ENCODE assay signal across 31 cellular contexts in the genomic region with DNA sequence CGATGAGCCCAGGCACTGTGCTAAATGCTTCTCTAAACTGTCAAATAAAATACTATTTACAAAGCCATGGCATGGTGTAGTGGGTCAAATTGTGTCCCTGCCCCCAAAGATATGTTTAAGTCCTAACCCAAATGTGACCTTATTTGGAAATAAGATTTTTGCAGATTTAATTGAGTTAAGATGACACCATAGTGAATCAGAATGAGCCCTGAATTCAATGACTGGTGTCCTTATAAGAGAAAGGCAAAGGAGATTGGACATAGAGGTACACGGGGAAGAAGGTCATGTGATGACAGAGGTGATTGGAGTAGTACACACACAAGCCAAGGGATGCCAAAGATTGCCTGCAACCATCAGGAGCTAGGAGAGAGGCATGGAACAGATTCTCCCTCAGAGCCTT.
"Had no signal": no experiment of that assay in that cellular context is flagged by ENCODE, and none has a peak within 500 bp of the region (broad histone marks: within the 10 kb centered on the region; RNA-seq: fewer than 3 reads in every experiment).

No MANE protein-coding gene starts in this region.

- H3K4me1 Mint-ChIP-seq: activated CD4-positive, alpha-beta T cell treated with anti-CD3 and anti-CD28 coated beads, Interleukin-2, amount 10 ng/mL, durations not matched to agents 7 days and 5 days had no signal

- ATAC-seq: activated CD8-positive, alpha-beta T cell treated with anti-CD3 and anti-CD28 coated beads, Interleukin-2, amount 10 ng/mL, durations not matched to agents 7 days and 5 days; activated naive CD4-positive, alpha-beta T cell treated with anti-CD3 and anti-CD28 coated beads, Interleukin-2, amount 50 U/mL, for 72 hours; body of pancreas had no signal

- H3K9me3 Mint-ChIP-seq: activated CD4-positive, alpha-beta T cell treated with anti-CD3 and anti-CD28 coated beads, Interleukin-2, amount 10 ng/mL, durations not matched to agents 7 days and 5 days; activated naive CD4-positive, alpha-beta T cell treated with anti-CD3 and anti-CD28 coated beads for 36 hours; activated naive CD4-positive, alpha-beta T cell treated with anti-CD3 and anti-CD28 coated beads, Interleukin-2, amount 50 U/mL, for 72 hours; activated T-cell treated with anti-CD3 and anti-CD28 coated beads, Interleukin-2, amount 50 U/mL, for 24 hours had no signal

- H3K36me3 Mint-ChIP-seq: activated naive CD4-positive, alpha-beta T cell treated with anti-CD3 and anti-CD28 coated beads, Interleukin-2, amount 50 U/mL, for 72 hours had no signal

- DNase-seq: activated CD4-positive, alpha-beta T cell treated with anti-CD3 and anti-CD28 coated beads for 1 hour; activated CD4-positive, alpha-beta T cell treated with anti-CD3 and anti-CD28 coated beads, Interleukin-2, amount 10 ng/mL, durations not matched to agents 7 days and 5 days; activated CD4-positive, alpha-beta T cell treated with anti-CD3 and anti-CD28 coated beads, Interleukin-2, amount 50 U/mL, for 48 hours; activated CD4-positive, CD25-positive, alpha-beta regulatory T cell; activated CD8-positive, alpha-beta T cell treated with anti-CD3 and anti-CD28 coated beads, Interleukin-2, amount 10 ng/mL, durations not matched to agents 7 days and 5 days; activated gamma-delta T cell treated with Interleukin-2 at 50 U/mL for 16 hours; activated naive CD4-positive, alpha-beta T cell treated with anti-CD3 and anti-CD28 coated beads for 36 hours; activated T-cell treated with anti-CD3 and anti-CD28 coated beads, Interleukin-2, amount 50 U/mL, for 24 hours; adrenal gland; body of pancreas; Kasumi-1; KG1; MM.1S; MV-4-11; NCI-H1092; NCI-H1436 treated with DMSO at 0.1 percent for 48 hours; NCI-H1694 treated with DMSO at 0.1 percent for 48 hours; NCI-H2029 treated with DMSO at 0.1 percent for 48 hours; NCI-H2107; NCI-H2171; NCI-H2227 treated with DMSO at 0.1 percent for 48 hours; NCI-H524 treated with DMSO at 0.1 percent for 48 hours; Peyer's patch; Right ventricle myocardium superior; SW 1271; T-helper 1 cell; T-helper 2 cell; T-helper 9 cell; WERI-Rb-1 had no signal

- H3K27ac Mint-ChIP-seq: activated CD4-positive, alpha-beta T cell treated with anti-CD3 and anti-CD28 coated beads, Interleukin-2, amount 10 ng/mL, durations not matched to agents 7 days and 5 days; activated CD8-positive, alpha-beta T cell treated with anti-CD3 and anti-CD28 coated beads, Interleukin-2, amount 10 ng/mL, durations not matched to agents 7 days and 5 days; activated naive CD4-positive, alpha-beta T cell treated with anti-CD3 and anti-CD28 coated beads for 36 hours; activated naive CD4-positive, alpha-beta T cell treated with anti-CD3 and anti-CD28 coated beads, Interleukin-2, amount 50 U/mL, for 72 hours; activated T-cell treated with anti-CD3 and anti-CD28 coated beads, Interleukin-2, amount 50 U/mL, for 24 hours had no signal

- H3K4me3 Mint-ChIP-seq: activated CD4-positive, alpha-beta T cell treated with anti-CD3 and anti-CD28 coated beads, Interleukin-2, amount 10 ng/mL, durations not matched to agents 7 days and 5 days; activated CD8-positive, alpha-beta T cell treated with anti-CD3 and anti-CD28 coated beads, Interleukin-2, amount 10 ng/mL, durations not matched to agents 7 days and 5 days; activated naive CD4-positive, alpha-beta T cell treated with anti-CD3 and anti-CD28 coated beads for 36 hours; activated T-cell treated with anti-CD3 and anti-CD28 coated beads, Interleukin-2, amount 50 U/mL, for 24 hours had no signal

- H3K4me3 ChIP-seq: adrenal gland, body of pancreas, breast epithelium, Peyer's patch had no signal
